2 cellular contexts compared by ENCODE assay signal in the genomic region with DNA sequence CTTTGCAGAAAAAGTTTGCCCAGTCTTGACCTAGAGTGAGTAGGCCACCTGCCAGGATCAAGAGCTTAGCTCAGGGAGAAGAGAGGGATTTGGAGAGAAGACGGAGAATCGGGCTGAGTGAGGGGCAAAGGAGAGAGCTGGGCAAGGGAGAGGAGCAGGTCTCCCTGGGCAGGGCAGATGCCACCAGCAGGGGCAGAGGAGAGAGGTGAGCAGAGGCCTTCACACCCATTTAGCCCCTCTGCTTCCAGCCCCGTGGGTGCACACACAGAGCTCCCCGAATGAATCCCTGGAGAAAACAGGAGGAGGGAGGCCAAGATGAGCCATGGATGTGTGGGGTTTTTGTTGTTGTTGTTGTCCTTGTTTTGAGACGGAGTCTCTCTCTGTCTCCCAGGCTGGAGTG.
TF ChIP-seq lines count a peak whose summit lies in the region.

No MANE protein-coding gene starts in this region.

TF ChIP-seq in WTC11, 78 proteins besides CTCF, POLR2A, EP300 and RAD21 (continues in another document):
- no peak for TF ChIP-seq ARID4B (CRISPR knock-in tag; IDR thresholded peaks at IDR 0.05; ENCODE audit: borderline replicate concordance)
- TF ChIP-seq ZMAT4 (CRISPR knock-in tag; IDR thresholded peaks at IDR 0.05) = no peak
- TF ChIP-seq ZNF532 (CRISPR knock-in tag; IDR thresholded peaks at IDR 0.05; ENCODE audit: borderline replicate concordance) = no peak
- TF ChIP-seq IRF2 (CRISPR knock-in tag; IDR thresholded peaks at IDR 0.05; ENCODE audit: borderline replicate concordance, low read depth) = no peak
- no peak for TF ChIP-seq E2F5 (CRISPR knock-in tag; IDR thresholded peaks at IDR 0.05)
- no peak for TF ChIP-seq TP53 (CRISPR knock-in tag; IDR thresholded peaks at IDR 0.05)
- TF ChIP-seq MXD4 (CRISPR knock-in tag; IDR thresholded peaks at IDR 0.05; ENCODE audit: borderline replicate concordance) = no peak
- TF ChIP-seq STAT6 (CRISPR knock-in tag; conservative IDR thresholded peaks at IDR 0.05; ENCODE audit: low read depth) = no peak

TF ChIP-seq in HepG2, 621 proteins besides CTCF, POLR2A, EP300 and RAD21 (continued from another document):
- no peak for TF ChIP-seq RFXAP (CRISPR knock-in tag; IDR thresholded peaks at IDR 0.05; ENCODE audit: borderline replicate concordance)
- no peak for TF ChIP-seq CBX5 (CRISPR knock-in tag; IDR thresholded peaks at IDR 0.05; ENCODE audit: borderline replicate concordance)
- no peak for TF ChIP-seq NCOA2 (CRISPR knock-in tag; IDR thresholded peaks at IDR 0.05)
- TF ChIP-seq DZIP1 (CRISPR knock-in tag; IDR thresholded peaks at IDR 0.05) = no peak
- no peak for TF ChIP-seq ZIK1 (CRISPR knock-in tag; IDR thresholded peaks at IDR 0.05; ENCODE audit: borderline replicate concordance, low read depth)
TF ChIP-seq in HepG2: peak in this region for 0.
